In genomic region chr12:79301181-79301580, GRCh38 we compare ENCODE assay signal across 30 cellular contexts.
"Had no signal": no experiment of that assay in that cellular context is flagged by ENCODE, and none has a peak within 500 bp of the region (broad histone marks: within the 10 kb centered on the region; RNA-seq: fewer than 3 reads in every experiment).

No MANE protein-coding gene starts in this region.

- H3K4me3 ChIP-seq: adrenal gland, breast epithelium, SK-N-MC had no signal

- DNase-seq: activated B cell treated with CpG ODN at 0.5 μM for 24 hours; activated CD4-positive, alpha-beta memory T cell treated with anti-CD3 and anti-CD28 coated beads for 36 hours; activated CD4-positive, alpha-beta T cell treated with anti-CD3 and anti-CD28 coated beads for 1 hour; activated CD4-positive, alpha-beta T cell treated with anti-CD3 and anti-CD28 coated beads, Interleukin-2, amount 10 ng/mL, durations not matched to agents 7 days and 5 days; activated CD8-positive, alpha-beta memory T cell treated with anti-CD3 and anti-CD28 coated beads for 24 hours; activated effector memory CD4-positive, alpha-beta T cell treated with anti-CD3 and anti-CD28 coated beads, Interleukin-2, amount 50 U/mL, for 16 hours; activated naive CD4-positive, alpha-beta T cell treated with anti-CD3 and anti-CD28 coated beads, Interleukin-2, amount 10 ng/mL, durations not matched to agents 7 days and 5 days; activated naive CD8-positive, alpha-beta T cell treated with anti-CD3 and anti-CD28 coated beads for 36 hours; activated T-cell treated with anti-CD3 and anti-CD28 coated beads, Interleukin-2, amount 50 U/mL, for 4 hours; adrenal gland; aorta; caudate nucleus; KBM-7; NCI-H1105 treated with DMSO at 0.1 percent for 48 hours; NCI-H1436 treated with DMSO at 0.1 percent for 48 hours; NCI-H187; NCI-H2171; NCI-H2227 treated with DMSO at 0.1 percent for 48 hours; NCI-H446 treated with DMSO at 0.1 percent for 48 hours; NCI-H524 treated with DMSO at 0.1 percent for 48 hours; NCI-H748 treated with DMSO at 0.1 percent for 48 hours; RPMI8226; T-cell; T-helper 2 cell; T1000 had no signal

- H3K4me1 ChIP-seq: adrenal gland, breast epithelium had no signal

- H3K27me3 ChIP-seq: adrenal gland, breast epithelium had no signal

- ATAC-seq: activated T-cell treated with anti-CD3 and anti-CD28 coated beads, Interleukin-2, amount 50 U/mL, for 4 hours; Panc1; Right ventricle myocardium inferior; T-cell had no signal

- H3K27ac ChIP-seq: adrenal gland, breast epithelium, SK-N-MC had no signal

- FAIRE-seq: TTC549 had no signal

- H3K36me3 ChIP-seq: adrenal gland, breast epithelium had no signal

- H3K9me3 ChIP-seq: adrenal gland, breast epithelium had no signal
